ENCODE assay signal across 8 cellular contexts in genomic region chr3:186930639-186931486, GRCh38. TPM values are rescaled to one million over a fixed set of nuclear protein-coding genes. Genes with fewer than 3 reads are reported as not detected.
DNase-seq lines count a peak whose midpoint lies in the region; ATAC-seq, FAIRE-seq and TF ChIP-seq lines count a peak whose summit lies in the region.

No MANE protein-coding gene starts in this region.

- peak overlapping the region; percentile 72 to 91 for H3K4me2 ChIP-seq in H1 (ENCODE audit: insufficient read depth in 1 of 2, low read depth in 2 of 2, low read length in 2 of 2)

- H3K27me3 Mint-ChIP-seq in activated CD8-positive, alpha-beta T cell treated with anti-CD3 and anti-CD28 coated beads for 36 hours = no peaks in the 10 kb centered on the region

- no peak overlapping the region for H2AK5ac ChIP-seq in H1 (ENCODE audit: low read depth, low read length)

- CTCF ChIA-PET in activated CD8-positive, alpha-beta T cell treated with anti-CD3 and anti-CD28 coated beads for 36 hours (lab: Charles Lee) = interaction anchor here (0.8 to 3.4 kb wide), 15 partner anchors 9 to 234 kb away, joined by 3 to 33 read pairs (median 5); partner anchors contain the start of gene RPL39L
- CTCF ChIA-PET in H1 (lab: Charles Lee; ENCODE audit: partially characterized antibody) = interaction anchor here (0.6 to 4.7 kb wide), 13 partner anchors 9 to 109 kb away, joined by 3 to 22 read pairs (median 5); no protein-coding TSS in a partner anchor

- peak; percentile 75 for ATAC-seq in GM18870 (IDR thresholded peaks at IDR 0.05; ENCODE audit: unreplicated experiment)
- peak; percentile 49 for ATAC-seq in HG03103 (IDR thresholded peaks at IDR 0.05; ENCODE audit: low read depth, unreplicated experiment)
- peak; percentile 77 for ATAC-seq in activated CD8-positive, alpha-beta T cell treated with anti-CD3 and anti-CD28 coated beads for 36 hours

- peak overlapping the region; percentile 84 for H3K27ac ChIP-seq in H1 (ENCODE audit: low read depth, low read length)

- no peak; a peak in 1 of 3 replicates for TF ChIP-seq POLR2A in H1 (IDR thresholded peaks at IDR 0.05; ENCODE audit: control extremely low read depth in 1 of 2, low read depth in 2 of 2, low read length in 2 of 2)

- intact Hi-C loops in activated CD8-positive, alpha-beta T cell treated with anti-CD3 and anti-CD28 coated beads for 36 hours (cut with micrococcal nuclease) = loop anchor here (2.0 to 5.0 kb wide), 3 partner anchors 48 to 96 kb away; no protein-coding TSS in a partner anchor

- H3K36me3 ChIP-seq in H1 (ENCODE audit: control insufficient read depth in 2 of 4, insufficient read depth in 4 of 4, low read length in 3 of 4) = peaks cover 0 to 27% (median 8%) of the 10 kb centered on the region in 4 experiments; a peak in 4 of 8 replicates

- no peak overlapping the region for H3K14ac ChIP-seq in H1 (ENCODE audit: insufficient read length)

- H3K9me3 Mint-ChIP-seq in activated CD8-positive, alpha-beta T cell treated with anti-CD3 and anti-CD28 coated beads for 36 hours = peaks cover 7% of the 10 kb centered on the region

- peak overlapping the region; percentile 19; the same call in 1 of the 2 replicates for H2AFZ ChIP-seq in H1 (ENCODE audit: low read length)

- no peak overlapping the region; the same call in 1 of the 2 replicates for H2BK15ac ChIP-seq in H1 (ENCODE audit: low read length)

- H3K23me2 ChIP-seq in H1 (ENCODE audit: low read depth, low read length) = peaks cover 15% of the 10 kb centered on the region

- no peak overlapping the region for H2BK120ac ChIP-seq in H1 (replicated peaks; ENCODE audit: low read depth, low read length)

- H3K9me3 ChIP-seq in H1 (ENCODE audit: insufficient read depth in 2 of 2, low read depth in 1 of 2, low read length in 1 of 2) = no peaks in the 10 kb centered on the region; a peak in 1 of 4 replicates

- H2BK20ac ChIP-seq in H1 (ENCODE audit: low read length) = no peak overlapping the region; the same call in 1 of the 2 replicates

- H3K4ac ChIP-seq in H1 (replicated peaks; ENCODE audit: insufficient read length, low read depth, low read length) = peak overlapping the region; percentile 40

- H4K5ac ChIP-seq in H1 (ENCODE audit: insufficient read length, low read depth, low read length) = peak overlapping the region; percentile 35

- H3K4me1 Mint-ChIP-seq in activated CD8-positive, alpha-beta T cell treated with anti-CD3 and anti-CD28 coated beads for 36 hours (ENCODE audit: low read depth) = peaks cover 30% of the 10 kb centered on the region

- H4K91ac ChIP-seq in H1 (replicated peaks; ENCODE audit: insufficient read length, low read length) = peak overlapping the region; percentile 58

- peak overlapping the region; percentile 97 for H4K8ac ChIP-seq in H1 (ENCODE audit: extremely low read depth, insufficient read depth, low read length)

- peaks cover 0 to 6% (median 0%) of the 10 kb centered on the region in 4 experiments; a peak in 2 of 7 replicates for H3K27me3 ChIP-seq in H1 (replicated peaks in 1 of 4; ENCODE audit: control insufficient read depth in 3 of 4, extremely low read depth in 1 of 4, insufficient read depth in 3 of 4, low read length in 3 of 4)

- peak; percentile 11 to 23; a peak in 2 of 4 replicates for TF ChIP-seq RAD21 in H1 (IDR thresholded peaks at IDR 0.05 in 1 of 2, conservative IDR thresholded peaks at IDR 0.05 in 1 of 2; ENCODE audit: low read depth in 2 of 2, low read length in 2 of 2)

- WGBS in H1 (ENCODE audit: extremely low coverage in 1 of 2, insufficient coverage in 1 of 2, insufficient read length in 1 of 2, insufficient replicate concordance in 2 of 2, low coverage in 1 of 2, low lambda C conversion rate in 2 of 2, missing lambda C conversion rate in 1 of 2), 2 experiments = 0% methylated on average over 39 of the region's 73 CpGs; no CpG with 5 or more reads in 1 of the 2 experiments

- POLR2A ChIA-PET in activated CD8-positive, alpha-beta T cell treated with anti-CD3 and anti-CD28 coated beads for 36 hours (lab: Charles Lee) = interaction anchor here (0.6 to 5.3 kb wide), 23 partner anchors 8 to 209 kb away, joined by 3 to 39 read pairs (median 4); partner anchors contain the start of genes EIF4A2, RFC4 and RPL39L
- POLR2A ChIA-PET in H1 (lab: Charles Lee; ENCODE audit: partially characterized antibody) = interaction anchor here (0.6 to 3.4 kb wide), 24 partner anchors 9 to 363 kb away, joined by 3 to 17 read pairs (median 4); partner anchors contain the start of gene EIF4A2

- peaks cover 0 to 2% of the 10 kb centered on the region in 2 experiments for H4K20me1 ChIP-seq in H1 (replicated peaks in 1 of 2; ENCODE audit: control insufficient read depth in 1 of 2, insufficient read depth in 2 of 2, low read length in 2 of 2)

- H3K36me3 Mint-ChIP-seq in activated CD8-positive, alpha-beta T cell treated with anti-CD3 and anti-CD28 coated beads for 36 hours (ENCODE audit: low read depth) = peaks cover 27% of the 10 kb centered on the region

- peak overlapping the region; percentile 76 to 89 (median 80) for H3K4me3 ChIP-seq in H1 (ENCODE audit: extremely low read depth in 1 of 4, insufficient read depth in 2 of 4, low read depth in 3 of 4, low read length in 4 of 4)

- H3K4me1 ChIP-seq in H1 (replicated peaks in 1 of 4; ENCODE audit: control insufficient read depth in 3 of 4, insufficient read depth in 4 of 4, low read length in 3 of 4) = peaks cover 10 to 17% (median 14%) of the 10 kb centered on the region in 4 experiments; a peak in 6 of 7 replicates

- peaks cover 16 to 45% of the 10 kb centered on the region in 2 experiments for H3K79me2 ChIP-seq in H1 (ENCODE audit: control insufficient read depth in 1 of 2, insufficient read depth in 2 of 2, low read length in 2 of 2)

- H3K4me3 Mint-ChIP-seq in activated CD8-positive, alpha-beta T cell treated with anti-CD3 and anti-CD28 coated beads for 36 hours = peak overlapping the region; percentile 97

- peak overlapping the region; percentile 76 to 91 (median 86) for H3K9ac ChIP-seq in H1 (replicated peaks in 1 of 4; ENCODE audit: extremely low read depth in 1 of 4, low read depth in 3 of 4, low read length in 3 of 4)

- H2BK12ac ChIP-seq in H1 (ENCODE audit: low read depth, low read length) = 0 out of 2 replicates have a peak overlapping the region, but pooled peaks have one; percentile 64

- peak overlapping the region; percentile 93 for H3K27ac Mint-ChIP-seq in activated CD8-positive, alpha-beta T cell treated with anti-CD3 and anti-CD28 coated beads for 36 hours

- no peak overlapping the region for H3K23ac ChIP-seq in H1 (ENCODE audit: insufficient read length)

- DNase-seq in AG08396 (ENCODE audit: low spot score) (peak; percentile 36), NCI-H510A (lab: John Stamatoyannopoulos, UW) (peak; percentile 69), H1 (ENCODE audit: low read depth in 1 of 2, low spot score in 2 of 2) (peak; percentile 79 to 82), midbrain (lab: John Stamatoyannopoulos, UW) (peak; percentile 51)
- peak; percentile 73 for DNase-seq in activated CD8-positive, alpha-beta T cell treated with anti-CD3 and anti-CD28 coated beads for 36 hours
- DNase-seq in stimulated activated CD8-positive, alpha-beta memory T cell treated with anti-CD3 and anti-CD28 coated beads, Interleukin-7, amount 100 ng/mL, for 24 hours (ENCODE audit: low read depth) = peak; percentile 26

- no peak for TF ChIP-seq EP300 in H1 (IDR thresholded peaks at IDR 0.05; ENCODE audit: borderline replicate concordance in 1 of 2, low read depth in 2 of 2, low read length in 2 of 2)

- TF ChIP-seq CTCF in activated CD8-positive, alpha-beta T cell treated with anti-CD3 and anti-CD28 coated beads for 36 hours (IDR thresholded peaks at IDR 0.05) = no peak
- TF ChIP-seq CTCF in H1 (IDR thresholded peaks at IDR 0.05; ENCODE audit: control extremely low read depth in 1 of 3, insufficient read depth in 1 of 3, low read depth in 1 of 3, low read length in 3 of 3) = peak in 2 of 3 experiments; percentile 18 to 20; a peak in 3 of 4 replicates

- FAIRE-seq in H1 (lab: Jason Lieb, UNC) = no peak

- peak overlapping the region; percentile 83 for H2BK5ac ChIP-seq in H1 (ENCODE audit: low read depth, low read length)

- H3K79me1 ChIP-seq in H1 (ENCODE audit: low read depth, low read length) = peaks cover 2% of the 10 kb centered on the region

- peak overlapping the region; percentile 62 for H3K56ac ChIP-seq in H1 (replicated peaks; ENCODE audit: insufficient read length, low read depth, low read length)

- H3K18ac ChIP-seq in H1 (ENCODE audit: extremely low read depth, low read length) = peak overlapping the region; percentile 85

TF ChIP-seq in H1, 55 proteins besides CTCF, POLR2A, EP300 and RAD21 (continues in another document):
- TF ChIP-seq TAF1 (IDR thresholded peaks at IDR 0.05; ENCODE audit: low read depth, low read length) = peak; percentile 69
- peak; percentile 92 to 93 for TF ChIP-seq SIN3A (conservative IDR thresholded peaks at IDR 0.05 in 1 of 2, IDR thresholded peaks at IDR 0.05 in 1 of 2; ENCODE audit: low read depth in 1 of 2, low read length in 2 of 2)
- TF ChIP-seq ASH2L (IDR thresholded peaks at IDR 0.05; ENCODE audit: low read length) = peak; percentile 73
- peak; percentile 39; the same call in 1 of the 2 replicates for TF ChIP-seq TBP (IDR thresholded peaks at IDR 0.05; ENCODE audit: low read depth, low read length)
- 0 out of 2 replicates have a peak, but pooled peaks have one; percentile 49 for TF ChIP-seq TEAD4 (IDR thresholded peaks at IDR 0.05; ENCODE audit: low read depth, low read length)
- TF ChIP-seq SP1 (IDR thresholded peaks at IDR 0.05; ENCODE audit: low read depth, low read length) = peak; percentile 40; the same call in 1 of the 2 replicates
- peak; percentile 67 for TF ChIP-seq PHF8 (conservative IDR thresholded peaks at IDR 0.05; ENCODE audit: low read depth, low read length)
- TF ChIP-seq YY1 (IDR thresholded peaks at IDR 0.05; ENCODE audit: low read depth, low read length) = peak; percentile 62; the same call in 1 of the 2 replicates
- TF ChIP-seq TCF12 (IDR thresholded peaks at IDR 0.05; ENCODE audit: low read depth, low read length) = 0 out of 2 replicates have a peak, but pooled peaks have one; percentile 5
- TF ChIP-seq POU5F1 (IDR thresholded peaks at IDR 0.05; ENCODE audit: low read depth, low read length) = no peak
- no peak; the same call in 1 of the 2 replicates for TF ChIP-seq RBBP5 (IDR thresholded peaks at IDR 0.05; ENCODE audit: borderline replicate concordance, low read depth, low read length)

RNA-seq across cellular contexts. Expression of gene ST6GAL1, which starts 0.5 kb away (rescaled TPM):
- total RNA-seq in activated CD8-positive, alpha-beta T cell treated with anti-CD3 and anti-CD28 coated beads for 36 hours = 10 to 100 TPM; 84.6 to 99.2 TPM
- total RNA-seq in H1 (2021; fragmentation: NEBNext Ultra II Directional; extraction: Animal tissue kit (Norgen Biotek cat#: 25700)) = 75.9 and 80.9 TPM in 2 replicates
- 41.8 and 62.8 TPM in 2 replicates for polyA plus RNA-seq in H1 (2011; rRNA removed)
- 46.7 TPM for polyA plus RNA-seq in H1 (2011; cell fraction: cytosol; rRNA removed)
- polyA plus RNA-seq in H1 (2011; cell fraction: nucleus; rRNA removed) = 45.9 TPM
- 52.3 to 63.2 TPM (median 56.4 TPM) in 4 replicates for polyA plus RNA-seq in H1 (2012, experiment 1 of 2)
- 24.9 TPM for polyA plus RNA-seq in H1 (2012, experiment 2 of 2)
- polyA plus RNA-seq in H1 (2013, experiment 1 of 2) = 76.2 TPM
- polyA plus RNA-seq in H1 (2013, experiment 2 of 2) = 85.7 TPM
- 159 and 242 TPM in 2 replicates for polyA minus RNA-seq in H1 (2011; rRNA and poly(A)+ RNA removed)
- 60.2 TPM for polyA minus RNA-seq in H1 (2011; cell fraction: cytosol; rRNA and poly(A)+ RNA removed)
- polyA minus RNA-seq in H1 (2011; cell fraction: nucleus; rRNA and poly(A)+ RNA removed) = 99.7 TPM

Comparison
In these comparisons a context has a peak if more than half of its experiments do, and no peak if none do; other contexts are left out.
1. Peak in every context shown above with its lines: DNase-seq, ATAC-seq, H3K4me3 ChIP-seq and H3K27ac ChIP-seq.
2. DNase-seq: peak in every context shown above with its lines; median percentile 80 in H1; 73 in activated CD8-positive, alpha-beta T cell treated with anti-CD3 and anti-CD28 coated beads for 36 hours; 69 in NCI-H510A; 51 in midbrain; 36 in AG08396; 26 in stimulated activated CD8-positive, alpha-beta memory T cell treated with anti-CD3 and anti-CD28 coated beads, Interleukin-7, amount 100 ng/mL, for 24 hours.